8 cellular contexts compared by ENCODE assay signal in genomic region chr4:30718021-30718888, GRCh38. TPM values are rescaled to one million over a fixed set of nuclear protein-coding genes. Genes with fewer than 3 reads are reported as not detected.
DNase-seq lines count a peak whose midpoint lies in the region; ATAC-seq lines count a peak whose summit lies in the region.

No MANE protein-coding gene starts in this region.

- H3K9me3 ChIP-seq in adipocyte (ENCODE audit: control insufficient read depth, low read length) (no peaks in the 10 kb centered on the region), right cardiac atrium (ENCODE audit: control insufficient read depth, low read length) (no peaks in the 10 kb centered on the region)

- WGBS in right cardiac atrium: 3% methylated on average over 45 of the region's 45 CpGs

- H3K27me3 ChIP-seq in H7 (ENCODE audit: control insufficient read depth, insufficient read depth, low read length) (peaks cover 51% of the 10 kb centered on the region), adipocyte (replicated peaks; ENCODE audit: control insufficient read depth, insufficient read depth, low read length) (peaks cover 9% of the 10 kb centered on the region), right cardiac atrium (ENCODE audit: control insufficient read depth, insufficient read depth) (no peaks in the 10 kb centered on the region), rectal smooth muscle tissue (ENCODE audit: control insufficient read depth, insufficient read depth, low read length) (no peaks in the 10 kb centered on the region)

- intact Hi-C loops in right cardiac atrium (cut with DNase I): no loop called here

- H3K36me3 ChIP-seq in H7 (replicated peaks; ENCODE audit: control insufficient read depth, insufficient read depth, low read length): no peaks in the 10 kb centered on the region
- H3K36me3 ChIP-seq in adipocyte (ENCODE audit: control insufficient read depth, insufficient read depth, low read length, severe bottlenecking): no peaks in the 10 kb centered on the region
- no peaks in the 10 kb centered on the region for H3K36me3 ChIP-seq in rectal smooth muscle tissue (ENCODE audit: control insufficient read depth, insufficient read depth, low read length)

- H3K4me1 ChIP-seq in adipocyte (ENCODE audit: control insufficient read depth, insufficient read depth, low read length): peaks cover 37% of the 10 kb centered on the region
- H3K4me1 ChIP-seq in right cardiac atrium (ENCODE audit: control insufficient read depth, insufficient read depth, low read length): peaks cover 5% of the 10 kb centered on the region
- H3K4me1 ChIP-seq in rectal smooth muscle tissue (ENCODE audit: control insufficient read depth, insufficient read depth, low read length): no peaks in the 10 kb centered on the region

- H3K4me3 ChIP-seq in H7 (ENCODE audit: insufficient read depth, low read depth, low read length): peak overlapping the region; percentile 80
- H3K4me3 ChIP-seq in adipocyte (ENCODE audit: low read length): peak overlapping the region; percentile 85
- peak overlapping the region; percentile 78 for H3K4me3 ChIP-seq in right cardiac atrium (ENCODE audit: low read length)
- peak overlapping the region; percentile 80 for H3K4me3 ChIP-seq in rectal smooth muscle tissue (ENCODE audit: low read length)

- peak; percentile 15 to 67 for ATAC-seq in right cardiac atrium
- ATAC-seq in GM21360 (IDR thresholded peaks at IDR 0.05; ENCODE audit: unreplicated experiment): no peak

- no peak overlapping the region for H3K27ac ChIP-seq in right cardiac atrium (ENCODE audit: low read length)
- H3K27ac ChIP-seq in rectal smooth muscle tissue (ENCODE audit: low read depth, low read length): peak overlapping the region; percentile 76

- DNase-seq in Ammon's horn (ENCODE audit: low spot score) (peak; percentile 68), H7 (peak; percentile 78), adipocyte (ENCODE audit: low read depth) (peak; percentile 82), right cardiac atrium (peak; percentile 62 to 71 (median 70)), cerebellar cortex (ENCODE audit: low spot score) (no peak), HuH-7.5 (ENCODE audit: low spot score) (no peak)

- H3K9ac ChIP-seq in adipocyte (ENCODE audit: low read length): peak overlapping the region; percentile 67
- H3K9ac ChIP-seq in rectal smooth muscle tissue (ENCODE audit: low read length): no peak overlapping the region

RNA-seq across cellular contexts. Expression of gene PCDH7, which starts 1.9 kb away (rescaled TPM):
- 3.7 and 8.2 TPM in 2 replicates for total RNA-seq in H7 (2014; rRNA removed; shearing (Covaris generic))
- total RNA-seq in right cardiac atrium: 10 to 100 TPM in 2 of 4 donors, 1 to 10 TPM in 2; 6.1 to 14.5 (median 10.6) TPM
- 1.00 TPM for polyA plus RNA-seq in right cardiac atrium

Comparison
In these comparisons a context has a peak if more than half of its experiments do, and no peak if none do; other contexts are left out.
1. DNase-seq: peak in Ammon's horn (single experiment), H7 (single experiment), adipocyte (single experiment) and right cardiac atrium (3 of 3); none in cerebellar cortex (single experiment) and HuH-7.5 (single experiment).
2. Peak in every context shown above with its lines, with median percentiles within 50 percentile points of each other: H3K4me3 ChIP-seq.